8 cellular contexts compared by ENCODE assay signal in the genomic region with DNA sequence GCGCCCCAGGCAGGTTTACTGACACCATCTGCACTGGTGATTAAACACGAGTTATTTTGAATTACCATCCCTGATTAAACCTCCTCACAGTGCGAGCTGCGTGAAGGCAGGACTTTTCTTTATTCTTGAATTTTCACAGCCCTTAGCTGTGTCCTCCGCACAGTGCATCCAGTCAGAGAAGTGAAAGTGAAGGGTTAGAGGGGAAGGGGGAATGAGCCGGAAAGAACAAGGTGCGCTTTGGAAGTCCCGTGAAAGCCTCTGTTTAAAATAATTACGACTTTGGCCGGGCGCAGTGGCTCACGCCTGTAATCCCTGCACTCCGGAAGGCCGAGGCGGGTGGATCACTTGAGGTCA. TPM values are rescaled to one million over a fixed set of nuclear protein-coding genes. Genes with fewer than 3 reads are reported as not detected.
A peak's percentile ranks its signal among the peaks of the same experiment; 100 is the strongest.
DNase-seq lines count a peak whose midpoint lies in the region; ATAC-seq and TF ChIP-seq lines count a peak whose summit lies in the region.
"Not testable (repeated sequence)": the region's sequence is repeated elsewhere in the genome, so short reads cannot be mapped to it uniquely, and the experiment has no call there.

No MANE protein-coding gene starts in this region.

- H3K4me2 ChIP-seq in GM23338 (peak overlapping the region; percentile 72), SK-N-SH (peak overlapping the region; percentile 27), mammary epithelial cell (ENCODE audit: insufficient read depth, low read depth, low read length) (peak overlapping the region; percentile 23), skeletal muscle satellite cell (ENCODE audit: low read length) (peak overlapping the region; percentile 69)

- H2AFZ ChIP-seq in GM23338; mammary epithelial cell (ENCODE audit: low read depth, low read length): not testable (repeated sequence)
- H2AFZ ChIP-seq in SK-N-SH (ENCODE audit: low read depth) = peak overlapping the region; percentile 73; the same call in 1 of the 2 replicates

- CTCF ChIA-PET in SK-N-SH (lab: Yijun Ruan, JAX); mammary epithelial cell (lab: Charles Lee; ENCODE audit: low non-redundant PET): not testable (repeated sequence)

- not testable (repeated sequence) for DNase-seq in GM23338 (ENCODE audit: low spot score); SK-N-SH; mammary epithelial cell; left lobe of liver (ENCODE audit: low spot score); upper lobe of right lung

- H3K4me3 ChIP-seq in GM23338 (peak overlapping the region; percentile 42), gastroesophageal sphincter (peak overlapping the region; percentile 39 to 44), upper lobe of right lung (peak overlapping the region; percentile 39)
- H3K4me3 ChIP-seq in SK-N-SH (ENCODE audit: low read depth in 2 of 2, low read length in 1 of 2); mammary epithelial cell (replicated peaks in 1 of 3; ENCODE audit: insufficient read depth in 1 of 3, low read depth in 2 of 3, low read length in 3 of 3); skeletal muscle satellite cell (ENCODE audit: low read length): not testable (repeated sequence)

- POLR2A ChIA-PET in SK-N-SH (lab: Yijun Ruan, JAX) = not testable (repeated sequence)

- 95% methylated on average over 7 of the region's 15 CpGs for WGBS in SK-N-SH (ENCODE audit: low lambda C conversion rate)
- no CpG with 5 or more reads among the region's 15 CpGs for WGBS in mammary epithelial cell (ENCODE audit: low coverage, missing lambda C conversion rate)
- WGBS in gastroesophageal sphincter (ENCODE audit: low coverage in 1 of 2), 2 donors = no CpG with 5 or more reads among the region's 15 CpGs

- H3K27ac ChIP-seq in GM23338 (ENCODE audit: low read depth) (peak overlapping the region; percentile 94; the same call in 1 of the 2 replicates), SK-N-SH (ENCODE audit: low read depth in 2 of 2, low read length in 1 of 2) (peak overlapping the region in 1 of 2 experiments; percentile 69; a peak in 2 of 4 replicates), gastroesophageal sphincter (peak overlapping the region; percentile 75 to 82 (median 80)), upper lobe of right lung (peak overlapping the region; percentile 71)
- H3K27ac ChIP-seq in mammary epithelial cell (ENCODE audit: insufficient read depth, low read depth, low read length) = not testable (repeated sequence)

- not testable (repeated sequence) for BruUV-seq in mammary epithelial cell (replicated peaks; lab: Mats Ljungman, UMichigan)

- not testable (repeated sequence) for H3K9me3 ChIP-seq in SK-N-SH; mammary epithelial cell (replicated peaks; ENCODE audit: insufficient read depth, low read length); gastroesophageal sphincter; skeletal muscle satellite cell (replicated peaks; ENCODE audit: low read length); upper lobe of right lung

- not testable (repeated sequence) for TF ChIP-seq POLR2A in gastroesophageal sphincter (IDR thresholded peaks at IDR 0.05)

- in situ Hi-C loops in mammary epithelial cell (cut with MboI; ENCODE audit: low sequenced_read_pairs in 2 of 2) = not testable (repeated sequence)

- H3K27me3 Mint-ChIP-seq in GM23338 (ENCODE audit: insufficient read depth, low read depth, poor library complexity); nephron (ENCODE audit: low read depth): not testable (repeated sequence)

- H3K27ac Mint-ChIP-seq in GM23338 = not testable (repeated sequence)
- H3K27ac Mint-ChIP-seq in nephron = peak overlapping the region; percentile 96 to 97 (median 96)

- peak overlapping the region; percentile 65; the same call in 1 of the 3 replicates for H3K4me3 Mint-ChIP-seq in GM23338
- H3K4me3 Mint-ChIP-seq in nephron = not testable (repeated sequence)

- not testable (repeated sequence) for H3K36me3 Mint-ChIP-seq in GM23338 (ENCODE audit: low read depth); nephron (ENCODE audit: low read depth)

- not testable (repeated sequence) for H3K9me3 Mint-ChIP-seq in GM23338, nephron

- not testable (repeated sequence) for TF ChIP-seq CTCF in GM23338 (conservative IDR thresholded peaks at IDR 0.05; ENCODE audit: low read depth in 2 of 2); SK-N-SH (IDR thresholded peaks at IDR 0.05); mammary epithelial cell (conservative IDR thresholded peaks at IDR 0.05 in 1 of 2, IDR thresholded peaks at IDR 0.05 in 1 of 2; ENCODE audit: extremely low read depth in 1 of 2, insufficient read depth in 1 of 2, low read depth in 1 of 2, low read length in 2 of 2); gastroesophageal sphincter (IDR thresholded peaks at IDR 0.05); nephron (IDR thresholded peaks at IDR 0.05; ENCODE audit: unreplicated experiment in 3 of 3); upper lobe of right lung (IDR thresholded peaks at IDR 0.05)

- not testable (repeated sequence) for H3K9me2 ChIP-seq in GM23338 (ENCODE audit: insufficient read depth); SK-N-SH

- TF ChIP-seq EP300 in SK-N-SH (IDR thresholded peaks at IDR 0.05; ENCODE audit: borderline replicate concordance in 1 of 2, low read depth in 1 of 2, low read length in 1 of 2); gastroesophageal sphincter (IDR thresholded peaks at IDR 0.05): not testable (repeated sequence)

- not testable (repeated sequence) for TF ChIP-seq RAD21 in SK-N-SH (IDR thresholded peaks at IDR 0.05; ENCODE audit: low read length)

- intact Hi-C loops in mammary epithelial cell (cut with micrococcal nuclease); upper lobe of right lung (cut with DNase I): not testable (repeated sequence)

- not testable (repeated sequence) for H3K79me2 ChIP-seq in GM23338 (replicated peaks; ENCODE audit: insufficient read depth); mammary epithelial cell (ENCODE audit: insufficient read depth, low read length)
- H3K79me2 ChIP-seq in SK-N-SH (ENCODE audit: insufficient read depth) = peaks cover 12% of the 10 kb centered on the region

- peak overlapping the region; percentile 17; the same call in 1 of the 2 replicates for H3K9ac ChIP-seq in SK-N-SH
- not testable (repeated sequence) for H3K9ac ChIP-seq in mammary epithelial cell (ENCODE audit: insufficient read depth, low read length)
- H3K9ac ChIP-seq in skeletal muscle satellite cell (ENCODE audit: low read depth, low read length) = peak overlapping the region; percentile 81

- not testable (repeated sequence) for H4K20me1 ChIP-seq in GM23338 (replicated peaks; ENCODE audit: insufficient read depth); SK-N-SH (ENCODE audit: insufficient read depth); mammary epithelial cell (ENCODE audit: insufficient read depth, low read length)

- peaks cover 12% of the 10 kb centered on the region for H3K4me1 ChIP-seq in GM23338 (ENCODE audit: insufficient read depth)
- H3K4me1 ChIP-seq in SK-N-SH (ENCODE audit: control insufficient read depth in 1 of 2, insufficient read depth in 2 of 2, low read depth in 1 of 2, low read length in 1 of 2); mammary epithelial cell (ENCODE audit: insufficient read depth, low read length); upper lobe of right lung: not testable (repeated sequence)
- peaks cover 0 to 19% (median 6%) of the 10 kb centered on the region in 3 donors for H3K4me1 ChIP-seq in gastroesophageal sphincter
- peaks cover 25% of the 10 kb centered on the region for H3K4me1 ChIP-seq in skeletal muscle satellite cell (ENCODE audit: control insufficient read depth, insufficient read depth, low read length)

- H3K36me3 ChIP-seq in GM23338 (ENCODE audit: insufficient read depth); SK-N-SH (replicated peaks in 1 of 2; ENCODE audit: control insufficient read depth in 1 of 2, insufficient read depth in 2 of 2, low read length in 1 of 2); mammary epithelial cell (ENCODE audit: insufficient read depth, low read length); gastroesophageal sphincter; skeletal muscle satellite cell (ENCODE audit: insufficient read depth, low read length); upper lobe of right lung: not testable (repeated sequence)

- not testable (repeated sequence) for H3K27me3 ChIP-seq in GM23338 (ENCODE audit: insufficient read depth); SK-N-SH (ENCODE audit: insufficient read depth); mammary epithelial cell (ENCODE audit: insufficient read depth, low read length); gastroesophageal sphincter; skeletal muscle satellite cell (ENCODE audit: control insufficient read depth, insufficient read depth, low read length); upper lobe of right lung

- H3K4me1 Mint-ChIP-seq in GM23338 (peaks cover 14% of the 10 kb centered on the region), nephron (peaks cover 23% of the 10 kb centered on the region)

- not testable (repeated sequence) for H3F3A ChIP-seq in GM23338 (replicated peaks; ENCODE audit: low read depth)
- H3F3A ChIP-seq in SK-N-SH (replicated peaks; ENCODE audit: insufficient read depth) = peaks cover 31% of the 10 kb centered on the region

- dilution Hi-C loops in mammary epithelial cell (cut with HindIII; ENCODE audit: low sequenced_read_pairs) = not testable (repeated sequence)

- peak; percentile 40 for ATAC-seq in GM23338
- peak; percentile 10 for ATAC-seq in gastroesophageal sphincter
- ATAC-seq in left lobe of liver = peak; percentile 54
- peak; percentile 23 for ATAC-seq in upper lobe of right lung

RNA-seq across cellular contexts. Expression of a gene that starts 4.0 kb away (rescaled TPM):
- total RNA-seq in GM23338 (2014; rRNA removed; shearing (Covaris generic)) = 14.2 and 17.8 TPM in 2 replicates
- polyA plus RNA-seq in GM23338 (2016; fragmentation: Nextera tagmentation; extraction: Ambion mirVana) = 16.6 and 17.6 TPM in 2 replicates
- 15.2 and 20.1 TPM in 2 replicates for polyA plus RNA-seq in SK-N-SH (2012; rRNA removed)
- 19.9 and 20.7 TPM in 2 replicates for polyA plus RNA-seq in SK-N-SH (2012; cell fraction: cytosol; rRNA removed)
- polyA plus RNA-seq in SK-N-SH (2012; cell fraction: nucleus; rRNA removed) = 11.2 and 26.4 TPM in 2 replicates
- 10 to 100 TPM; 31.8 to 33.5 TPM for total RNA-seq in mammary epithelial cell
- polyA plus RNA-seq in mammary epithelial cell = 9.9 TPM
- polyA minus RNA-seq in mammary epithelial cell = 10.1 TPM
- total RNA-seq in gastroesophageal sphincter = 10 to 100 TPM; 25.4 to 38.8 (median 26.0) TPM
- total RNA-seq in left lobe of liver = 18.5 TPM
- 66.6 and 79.3 TPM in 2 replicates for total RNA-seq in skeletal muscle satellite cell (2012; rRNA removed)
- 30.2 TPM for total RNA-seq in upper lobe of right lung
